Comparison of ENCODE assay signal across 33 cellular contexts in the genomic region with DNA sequence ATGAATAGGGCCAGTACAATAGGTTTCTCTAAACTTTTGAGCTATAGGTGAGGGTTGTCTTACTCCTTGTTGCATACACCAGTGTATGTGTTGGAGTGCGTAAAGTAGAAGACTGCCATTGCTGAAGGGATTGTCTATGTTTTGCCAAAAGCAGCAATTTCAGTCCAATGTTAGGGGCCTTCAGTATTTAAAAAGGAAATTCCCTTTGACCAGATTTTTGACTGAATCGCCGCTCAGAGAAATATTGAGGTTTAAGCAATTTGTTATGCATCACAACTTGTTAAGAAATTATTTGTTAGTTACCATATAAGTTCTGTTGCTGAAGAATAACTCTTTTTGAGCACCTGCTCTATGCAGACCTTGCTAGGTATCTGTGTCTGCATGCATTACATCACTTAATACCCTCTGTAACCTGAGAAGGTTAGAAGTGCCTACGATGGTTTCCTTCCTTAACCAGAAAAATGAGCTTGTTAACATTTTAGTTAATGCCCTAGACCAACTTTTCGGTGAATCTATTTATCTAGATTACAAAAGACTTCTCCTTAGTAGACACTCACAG. TPM values are rescaled to one million over a fixed set of nuclear protein-coding genes. Genes with fewer than 3 reads are reported as not detected.
A peak's percentile ranks its signal among the peaks of the same experiment; 100 is the strongest.
DNase-seq lines count a peak whose midpoint lies in the region; ATAC-seq and TF ChIP-seq lines count a peak whose summit lies in the region.
"Had no signal": no experiment of that assay in that cellular context is flagged by ENCODE, and none has a peak within 500 bp of the region (broad histone marks: within the 10 kb centered on the region; RNA-seq: fewer than 3 reads in every experiment).

No MANE protein-coding gene starts in this region.

- H3K27ac ChIP-seq in psoas muscle, result no peak overlapping the region
- H3K27ac ChIP-seq: brain microvascular endothelial cell, SJCRH30 had no signal

- 70 to 72% (median 71%) methylated on average over 5 of the region's 5 CpGs for whole genome bisulfite sequencing in psoas muscle, 3 donors

- DNase-seq in NCI-H510A treated with DMSO at 0.1 percent for 48 hours (lab: John Stamatoyannopoulos, UW) (peak; percentile 2), NCI-H510A (lab: John Stamatoyannopoulos, UW) (no peak), psoas muscle (no peak), GM20000 (ENCODE audit: low spot score) (no peak), A172 (ENCODE audit: low spot score) (no peak)
- DNase-seq: 8988T; activated CD4-positive, alpha-beta T cell treated with anti-CD3 and anti-CD28 coated beads, Interleukin-2, amount 50 U/mL, for 4 hours; activated CD4-positive, CD25-positive, alpha-beta regulatory T cell; activated naive CD4-positive, alpha-beta T cell treated with Interleukin-2 at 50 U/mL for 16 hours; brain microvascular endothelial cell; CD4-positive, CD25-positive, alpha-beta regulatory T cell; GOT3; hippocampal formation; IMR-90; left cardiac atrium; NCI-H1092 treated with DMSO at 0.1 percent for 48 hours; NCI-H1930; NCI-H2227 treated with DMSO at 0.1 percent for 48 hours; NCI-H748 treated with DMSO at 0.1 percent for 48 hours; SJCRH30; stimulated activated CD4-positive, alpha-beta T cell treated with anti-CD3 and anti-CD28 coated beads, Interleukin-12 subunit alpha, Interleukin-12 subunit beta, amount 100 ng/mL, for 4 hours; stimulated activated CD4-positive, alpha-beta T cell treated with anti-CD3 and anti-CD28 coated beads, Interleukin-4, amount 100 ng/mL, for 24 hours had no signal

- no peaks in the 10 kb centered on the region for H3K9me3 ChIP-seq in psoas muscle
- H3K9me3 ChIP-seq: SJCRH30 had no signal

- TF ChIP-seq CTCF in psoas muscle (IDR thresholded peaks at IDR 0.05) (no peak), GM20000 (IDR thresholded peaks at IDR 0.05; ENCODE audit: extremely low read depth, missing control alignments) (no peak)

- no peaks in the 10 kb centered on the region for H3K36me3 ChIP-seq in psoas muscle (ENCODE audit: insufficient read depth in 1 of 2, low read depth in 1 of 2)
- H3K36me3 ChIP-seq: brain microvascular endothelial cell, SJCRH30 had no signal

- intact Hi-C loops in psoas muscle (cut with DNase I), result no loop called here

- no peak overlapping the region for H3K4me3 ChIP-seq in psoas muscle
- H3K4me3 ChIP-seq: SJCRH30 had no signal

- no peaks in the 10 kb centered on the region for H3K27me3 ChIP-seq in psoas muscle (ENCODE audit: insufficient read depth in 3 of 3, low read length in 2 of 3)
- H3K27me3 ChIP-seq: brain microvascular endothelial cell, SJCRH30 had no signal

- no peaks in the 10 kb centered on the region for H3K4me1 ChIP-seq in psoas muscle
- H3K4me1 ChIP-seq: SJCRH30 had no signal

- ATAC-seq in HG02610 (IDR thresholded peaks at IDR 0.05; ENCODE audit: unreplicated experiment), result peak; percentile 52
- peak; percentile 17 for ATAC-seq in HG03378 (IDR thresholded peaks at IDR 0.05; ENCODE audit: unreplicated experiment)
- ATAC-seq in psoas muscle, result no peak
- no peak for ATAC-seq in GM18909 (IDR thresholded peaks at IDR 0.05; ENCODE audit: poor library complexity, unreplicated experiment)
- ATAC-seq: left cardiac atrium, sciatic nerve had no signal

RNA-seq across cellular contexts. Expression of a gene that starts 33.9 kb away (rescaled TPM):
- not detected for total RNA-seq in psoas muscle
- polyA plus RNA-seq in psoas muscle, result not detected
- total RNA-seq in A172 (2014; rRNA removed; shearing (Covaris generic)), result 0.07 TPM in 1 of 2 replicates, not detected in the other
- total RNA-seq: CD4-positive, CD25-positive, alpha-beta regulatory T cell; chondrocyte; endothelial cell of umbilical vein; fibroblast of lung; IMR-90; left cardiac atrium; posterior vena cava; RPMI7951; sciatic nerve; SJCRH30; temporal lobe; ureter had no signal
- polyA plus RNA-seq: CD4-positive, CD25-positive, alpha-beta regulatory T cell; endothelial cell of umbilical vein; fibroblast of lung; IMR-90 had no signal

Comparison
In these comparisons a context has a peak if more than half of its experiments do, and no peak if none do; other contexts are left out.
1. ATAC-seq: peak in HG02610 (single experiment) and HG03378 (single experiment); none in psoas muscle (0 of 4) and GM18909 (single experiment).